Comparison of ENCODE assay signal across 24 cellular contexts in genomic region chr4:7362341-7362740, GRCh38.
"Had no signal": no experiment of that assay in that cellular context is flagged by ENCODE, and none has a peak within 500 bp of the region (broad histone marks: within the 10 kb centered on the region; RNA-seq: fewer than 3 reads in every experiment).

No MANE protein-coding gene starts in this region.

- DNase-seq: activated CD4-positive, alpha-beta memory T cell treated with anti-CD3 and anti-CD28 coated beads, Interleukin-2, amount 10 ng/mL, durations not matched to agents 7 days and 5 days; activated CD4-positive, alpha-beta T cell treated with anti-CD3 and anti-CD28 coated beads for 36 hours; activated CD4-positive, alpha-beta T cell treated with anti-CD3 and anti-CD28 coated beads, Interleukin-2, amount 50 U/mL, for 1 hour; activated gamma-delta T cell; activated naive CD4-positive, alpha-beta T cell treated with anti-CD3 and anti-CD28 coated beads for 36 hours; activated T-cell treated with anti-CD3 and anti-CD28 coated beads for 4 hours; activated T-cell treated with anti-CD3 and anti-CD28 coated beads, Interleukin-2, amount 50 U/mL, for 48 hours; brain microvascular endothelial cell; Kasumi-1; KBM-7; NCI-H1048; NCI-H2029; NCI-H2107; NCI-H345; NCI-H510A; NCI-H526 treated with DMSO at 0.1 percent for 48 hours; NCI-H82; Peyer's patch; Right ventricle myocardium superior; SJCRH30; SK-N-SH; T-helper 1 cell; WERI-Rb-1 had no signal

- H3K27me3 ChIP-seq: Peyer's patch had no signal

- H3K27ac ChIP-seq: brain microvascular endothelial cell, Peyer's patch, RWPE1, SJCRH30, WERI-Rb-1 had no signal
